Comparison of ENCODE assay signal across 2 cellular contexts in the genomic region with DNA sequence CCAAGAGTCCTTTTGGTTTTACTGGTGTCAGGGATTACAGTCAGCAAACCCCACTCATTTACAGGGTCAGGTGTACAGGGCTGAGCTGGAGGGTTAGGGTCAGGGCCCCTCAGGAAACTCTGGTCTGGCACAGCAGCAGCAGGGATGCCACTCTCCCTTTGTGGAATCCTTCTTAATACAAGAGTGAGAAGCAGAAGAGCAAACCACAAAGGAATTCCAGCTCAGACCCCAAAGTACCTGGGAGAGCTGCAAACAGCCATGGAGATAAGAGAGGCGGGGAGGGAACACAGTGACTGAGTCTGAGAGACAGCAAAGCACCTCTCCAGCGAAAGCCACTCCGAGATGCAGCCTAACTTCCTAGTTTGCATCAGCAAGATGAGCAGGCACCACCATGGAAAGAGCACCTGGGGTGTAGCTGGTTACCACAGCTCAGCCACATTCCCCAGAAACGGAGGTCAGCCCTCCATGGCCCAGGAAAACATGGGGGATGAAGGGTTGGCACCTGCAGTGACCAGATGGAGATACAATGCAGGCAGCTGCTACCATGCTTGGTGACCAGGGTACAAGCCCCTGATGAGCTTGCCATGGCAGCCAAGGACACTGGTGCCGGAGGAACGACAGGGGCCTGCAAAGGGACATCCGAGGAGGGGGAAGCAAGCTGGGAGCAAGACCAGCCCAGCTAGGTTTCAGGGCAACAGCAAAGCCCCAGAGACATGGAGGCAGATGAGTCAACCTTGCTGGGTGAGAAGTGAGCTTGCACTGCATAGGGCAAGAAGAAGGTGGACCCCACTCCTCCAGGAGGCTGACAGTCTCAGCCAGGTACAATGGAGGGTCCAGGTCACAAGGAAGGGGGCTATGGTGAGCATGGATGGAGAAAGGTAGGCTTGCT.
TF ChIP-seq lines count a peak whose summit lies in the region.

No MANE protein-coding gene starts in this region.

TF ChIP-seq in IMR-90, 13 proteins besides CTCF, POLR2A, EP300 and RAD21:
- TF ChIP-seq, protein P1, sequence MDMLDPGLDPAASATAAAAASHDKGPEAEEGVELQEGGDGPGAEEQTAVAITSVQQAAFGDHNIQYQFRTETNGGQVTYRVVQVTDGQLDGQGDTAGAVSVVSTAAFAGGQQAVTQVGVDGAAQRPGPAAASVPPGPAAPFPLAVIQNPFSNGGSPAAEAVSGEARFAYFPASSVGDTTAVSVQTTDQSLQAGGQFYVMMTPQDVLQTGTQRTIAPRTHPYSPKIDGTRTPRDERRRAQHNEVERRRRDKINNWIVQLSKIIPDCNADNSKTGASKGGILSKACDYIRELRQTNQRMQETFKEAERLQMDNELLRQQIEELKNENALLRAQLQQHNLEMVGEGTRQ (IDR thresholded peaks at IDR 0.05; ENCODE audit: low read depth, low read length) = no peak
- no peak for TF ChIP-seq MAZ (IDR thresholded peaks at IDR 0.05; ENCODE audit: borderline replicate concordance, low read depth, low read length)
- TF ChIP-seq, protein P2, sequence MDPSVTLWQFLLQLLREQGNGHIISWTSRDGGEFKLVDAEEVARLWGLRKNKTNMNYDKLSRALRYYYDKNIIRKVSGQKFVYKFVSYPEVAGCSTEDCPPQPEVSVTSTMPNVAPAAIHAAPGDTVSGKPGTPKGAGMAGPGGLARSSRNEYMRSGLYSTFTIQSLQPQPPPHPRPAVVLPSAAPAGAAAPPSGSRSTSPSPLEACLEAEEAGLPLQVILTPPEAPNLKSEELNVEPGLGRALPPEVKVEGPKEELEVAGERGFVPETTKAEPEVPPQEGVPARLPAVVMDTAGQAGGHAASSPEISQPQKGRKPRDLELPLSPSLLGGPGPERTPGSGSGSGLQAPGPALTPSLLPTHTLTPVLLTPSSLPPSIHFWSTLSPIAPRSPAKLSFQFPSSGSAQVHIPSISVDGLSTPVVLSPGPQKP (IDR thresholded peaks at IDR 0.05; ENCODE audit: borderline replicate concordance, low read depth, low read length) = no peak
- no peak for TF ChIP-seq NFE2L2 (IDR thresholded peaks at IDR 0.05; ENCODE audit: low read depth, low read length)

TF ChIP-seq in GM12878, 131 proteins besides CTCF, POLR2A, EP300 and RAD21:
- TF ChIP-seq NRF1 (conservative IDR thresholded peaks at IDR 0.05; ENCODE audit: low read depth, low read length) (no peak), NR2C1 (IDR thresholded peaks at IDR 0.05) (no peak), SMARCA5 (IDR thresholded peaks at IDR 0.05) (no peak), HDAC6 (IDR thresholded peaks at IDR 0.05; ENCODE audit: unreplicated experiment) (no peak), BRCA1 (IDR thresholded peaks at IDR 0.05; ENCODE audit: low read depth, low read length) (no peak), HCFC1 (IDR thresholded peaks at IDR 0.05; ENCODE audit: low read length) (no peak), MTA3 (IDR thresholded peaks at IDR 0.05; ENCODE audit: borderline replicate concordance, low read length) (no peak), MXI1 (IDR thresholded peaks at IDR 0.05; ENCODE audit: low read depth, low read length) (no peak), CREB1 (IDR thresholded peaks at IDR 0.05; ENCODE audit: low read depth) (no peak), CHD1 (IDR thresholded peaks at IDR 0.05; ENCODE audit: low read depth, low read length) (no peak)
- TF ChIP-seq, protein P3, sequence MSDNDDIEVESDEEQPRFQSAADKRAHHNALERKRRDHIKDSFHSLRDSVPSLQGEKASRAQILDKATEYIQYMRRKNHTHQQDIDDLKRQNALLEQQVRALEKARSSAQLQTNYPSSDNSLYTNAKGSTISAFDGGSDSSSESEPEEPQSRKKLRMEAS (IDR thresholded peaks at IDR 0.05; ENCODE audit: low read depth, low read length) = no peak
- TF ChIP-seq, protein P4, sequence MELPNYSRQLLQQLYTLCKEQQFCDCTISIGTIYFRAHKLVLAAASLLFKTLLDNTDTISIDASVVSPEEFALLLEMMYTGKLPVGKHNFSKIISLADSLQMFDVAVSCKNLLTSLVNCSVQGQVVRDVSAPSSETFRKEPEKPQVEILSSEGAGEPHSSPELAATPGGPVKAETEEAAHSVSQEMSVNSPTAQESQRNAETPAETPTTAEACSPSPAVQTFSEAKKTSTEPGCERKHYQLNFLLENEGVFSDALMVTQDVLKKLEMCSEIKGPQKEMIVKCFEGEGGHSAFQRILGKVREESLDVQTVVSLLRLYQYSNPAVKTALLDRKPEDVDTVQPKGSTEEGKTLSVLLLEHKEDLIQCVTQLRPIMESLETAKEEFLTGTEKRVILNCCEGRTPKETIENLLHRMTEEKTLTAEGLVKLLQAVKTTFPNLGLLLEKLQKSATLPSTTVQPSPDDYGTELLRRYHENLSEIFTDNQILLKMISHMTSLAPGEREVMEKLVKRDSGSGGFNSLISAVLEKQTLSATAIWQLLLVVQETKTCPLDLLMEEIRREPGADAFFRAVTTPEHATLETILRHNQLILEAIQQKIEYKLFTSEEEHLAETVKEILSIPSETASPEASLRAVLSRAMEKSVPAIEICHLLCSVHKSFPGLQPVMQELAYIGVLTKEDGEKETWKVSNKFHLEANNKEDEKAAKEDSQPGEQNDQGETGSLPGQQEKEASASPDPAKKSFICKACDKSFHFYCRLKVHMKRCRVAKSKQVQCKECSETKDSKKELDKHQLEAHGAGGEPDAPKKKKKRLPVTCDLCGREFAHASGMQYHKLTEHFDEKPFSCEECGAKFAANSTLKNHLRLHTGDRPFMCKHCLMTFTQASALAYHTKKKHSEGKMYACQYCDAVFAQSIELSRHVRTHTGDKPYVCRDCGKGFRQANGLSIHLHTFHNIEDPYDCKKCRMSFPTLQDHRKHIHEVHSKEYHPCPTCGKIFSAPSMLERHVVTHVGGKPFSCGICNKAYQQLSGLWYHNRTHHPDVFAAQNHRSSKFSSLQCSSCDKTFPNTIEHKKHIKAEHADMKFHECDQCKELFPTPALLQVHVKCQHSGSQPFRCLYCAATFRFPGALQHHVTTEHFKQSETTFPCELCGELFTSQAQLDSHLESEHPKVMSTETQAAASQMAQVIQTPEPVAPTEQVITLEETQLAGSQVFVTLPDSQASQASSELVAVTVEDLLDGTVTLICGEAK (IDR thresholded peaks at IDR 0.05; ENCODE audit: borderline replicate concordance) = no peak
- TF ChIP-seq, protein P5, sequence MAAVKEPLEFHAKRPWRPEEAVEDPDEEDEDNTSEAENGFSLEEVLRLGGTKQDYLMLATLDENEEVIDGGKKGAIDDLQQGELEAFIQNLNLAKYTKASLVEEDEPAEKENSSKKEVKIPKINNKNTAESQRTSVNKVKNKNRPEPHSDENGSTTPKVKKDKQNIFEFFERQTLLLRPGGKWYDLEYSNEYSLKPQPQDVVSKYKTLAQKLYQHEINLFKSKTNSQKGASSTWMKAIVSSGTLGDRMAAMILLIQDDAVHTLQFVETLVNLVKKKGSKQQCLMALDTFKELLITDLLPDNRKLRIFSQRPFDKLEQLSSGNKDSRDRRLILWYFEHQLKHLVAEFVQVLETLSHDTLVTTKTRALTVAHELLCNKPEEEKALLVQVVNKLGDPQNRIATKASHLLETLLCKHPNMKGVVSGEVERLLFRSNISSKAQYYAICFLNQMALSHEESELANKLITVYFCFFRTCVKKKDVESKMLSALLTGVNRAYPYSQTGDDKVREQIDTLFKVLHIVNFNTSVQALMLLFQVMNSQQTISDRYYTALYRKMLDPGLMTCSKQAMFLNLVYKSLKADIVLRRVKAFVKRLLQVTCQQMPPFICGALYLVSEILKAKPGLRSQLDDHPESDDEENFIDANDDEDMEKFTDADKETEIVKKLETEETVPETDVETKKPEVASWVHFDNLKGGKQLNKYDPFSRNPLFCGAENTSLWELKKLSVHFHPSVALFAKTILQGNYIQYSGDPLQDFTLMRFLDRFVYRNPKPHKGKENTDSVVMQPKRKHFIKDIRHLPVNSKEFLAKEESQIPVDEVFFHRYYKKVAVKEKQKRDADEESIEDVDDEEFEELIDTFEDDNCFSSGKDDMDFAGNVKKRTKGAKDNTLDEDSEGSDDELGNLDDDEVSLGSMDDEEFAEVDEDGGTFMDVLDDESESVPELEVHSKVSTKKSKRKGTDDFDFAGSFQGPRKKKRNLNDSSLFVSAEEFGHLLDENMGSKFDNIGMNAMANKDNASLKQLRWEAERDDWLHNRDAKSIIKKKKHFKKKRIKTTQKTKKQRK (IDR thresholded peaks at IDR 0.05; ENCODE audit: low read depth, low read length) = no peak
- TF ChIP-seq, protein P6, sequence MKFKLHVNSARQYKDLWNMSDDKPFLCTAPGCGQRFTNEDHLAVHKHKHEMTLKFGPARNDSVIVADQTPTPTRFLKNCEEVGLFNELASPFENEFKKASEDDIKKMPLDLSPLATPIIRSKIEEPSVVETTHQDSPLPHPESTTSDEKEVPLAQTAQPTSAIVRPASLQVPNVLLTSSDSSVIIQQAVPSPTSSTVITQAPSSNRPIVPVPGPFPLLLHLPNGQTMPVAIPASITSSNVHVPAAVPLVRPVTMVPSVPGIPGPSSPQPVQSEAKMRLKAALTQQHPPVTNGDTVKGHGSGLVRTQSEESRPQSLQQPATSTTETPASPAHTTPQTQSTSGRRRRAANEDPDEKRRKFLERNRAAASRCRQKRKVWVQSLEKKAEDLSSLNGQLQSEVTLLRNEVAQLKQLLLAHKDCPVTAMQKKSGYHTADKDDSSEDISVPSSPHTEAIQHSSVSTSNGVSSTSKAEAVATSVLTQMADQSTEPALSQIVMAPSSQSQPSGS (IDR thresholded peaks at IDR 0.05; ENCODE audit: low read length) = no peak
- TF ChIP-seq, protein P7, sequence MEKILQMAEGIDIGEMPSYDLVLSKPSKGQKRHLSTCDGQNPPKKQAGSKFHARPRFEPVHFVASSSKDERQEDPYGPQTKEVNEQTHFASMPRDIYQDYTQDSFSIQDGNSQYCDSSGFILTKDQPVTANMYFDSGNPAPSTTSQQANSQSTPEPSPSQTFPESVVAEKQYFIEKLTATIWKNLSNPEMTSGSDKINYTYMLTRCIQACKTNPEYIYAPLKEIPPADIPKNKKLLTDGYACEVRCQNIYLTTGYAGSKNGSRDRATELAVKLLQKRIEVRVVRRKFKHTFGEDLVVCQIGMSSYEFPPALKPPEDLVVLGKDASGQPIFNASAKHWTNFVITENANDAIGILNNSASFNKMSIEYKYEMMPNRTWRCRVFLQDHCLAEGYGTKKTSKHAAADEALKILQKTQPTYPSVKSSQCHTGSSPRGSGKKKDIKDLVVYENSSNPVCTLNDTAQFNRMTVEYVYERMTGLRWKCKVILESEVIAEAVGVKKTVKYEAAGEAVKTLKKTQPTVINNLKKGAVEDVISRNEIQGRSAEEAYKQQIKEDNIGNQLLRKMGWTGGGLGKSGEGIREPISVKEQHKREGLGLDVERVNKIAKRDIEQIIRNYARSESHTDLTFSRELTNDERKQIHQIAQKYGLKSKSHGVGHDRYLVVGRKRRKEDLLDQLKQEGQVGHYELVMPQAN (conservative IDR thresholded peaks at IDR 0.05) = no peak
TF ChIP-seq in GM12878: peak in this region for 0.
